9 cellular contexts compared by ENCODE assay signal in the genomic region with DNA sequence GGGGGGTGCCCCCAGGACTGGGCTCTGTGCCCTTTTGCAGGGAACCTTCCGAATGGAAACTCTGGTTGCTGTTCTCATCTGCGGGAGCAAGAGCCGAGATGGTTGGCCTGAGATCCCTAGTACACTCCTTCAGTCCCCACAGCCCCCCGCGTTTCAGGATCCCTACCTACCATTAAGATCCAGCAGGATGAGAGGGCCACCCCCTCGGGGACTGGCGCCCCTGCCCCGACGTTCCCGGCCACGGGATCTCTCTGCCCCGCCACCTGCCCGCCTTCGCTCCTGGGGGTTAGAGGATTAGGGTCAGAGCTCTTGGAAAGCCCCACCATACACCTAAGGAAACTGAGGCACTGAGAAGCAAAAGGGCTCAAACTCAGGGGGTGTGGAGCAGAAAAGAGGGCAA. TPM values are rescaled to one million over a fixed set of nuclear protein-coding genes. Genes with fewer than 3 reads are reported as not detected.
DNase-seq lines count a peak whose midpoint lies in the region; FAIRE-seq and TF ChIP-seq lines count a peak whose summit lies in the region.
"Had no signal": no experiment of that assay in that cellular context is flagged by ENCODE, and none has a peak within 500 bp of the region (broad histone marks: within the 10 kb centered on the region; RNA-seq: fewer than 3 reads in every experiment).

No MANE protein-coding gene starts in this region.

- peak overlapping the region; percentile 83 to 94 (median 87) for H3K4me3 Mint-ChIP-seq in CD8-positive, alpha-beta memory T cell
- H3K4me3 Mint-ChIP-seq in endodermal cell: peak overlapping the region; percentile 74

- peaks cover 19% of the 10 kb centered on the region for H3K4me1 ChIP-seq in CD8-positive, alpha-beta memory T cell (ENCODE audit: insufficient read depth, low read length)
- H3K4me1 ChIP-seq in OCI-LY3 (ENCODE audit: low read length) (peaks cover 24% of the 10 kb centered on the region), endodermal cell (ENCODE audit: control insufficient read depth, insufficient read depth, low read length) (peaks cover 15% of the 10 kb centered on the region), parathyroid adenoma (peaks cover 21% of the 10 kb centered on the region)

- H3K27ac Mint-ChIP-seq in CD8-positive, alpha-beta memory T cell: peak overlapping the region; percentile 35 to 97 (median 86)
- H3K27ac Mint-ChIP-seq in endodermal cell: no peak overlapping the region

- peaks cover 0 to 39% (median 11%) of the 10 kb centered on the region in 3 donors for H3K36me3 Mint-ChIP-seq in CD8-positive, alpha-beta memory T cell
- H3K36me3 Mint-ChIP-seq in endodermal cell (ENCODE audit: low read depth): peaks cover 30% of the 10 kb centered on the region

- peaks cover 6% of the 10 kb centered on the region for H3K36me3 ChIP-seq in CD8-positive, alpha-beta memory T cell (ENCODE audit: insufficient read depth, low read length)
- H3K36me3 ChIP-seq in OCI-LY3 (replicated peaks; ENCODE audit: low read depth, low read length) (peaks cover 7% of the 10 kb centered on the region), endodermal cell (ENCODE audit: control insufficient read depth, insufficient read depth, low read length) (peaks cover 40% of the 10 kb centered on the region), parathyroid adenoma (ENCODE audit: control insufficient read depth, insufficient read depth, low read length) (no peaks in the 10 kb centered on the region)

- WGBS in endodermal cell (ENCODE audit: insufficient coverage in 1 of 2, insufficient read length in 1 of 2), 2 experiments: 81 to 92% methylated on average over 3 to 13 of the region's 14 CpGs

- H3K79me2 ChIP-seq in OCI-LY3 (ENCODE audit: low read length) (no peaks in the 10 kb centered on the region), parathyroid adenoma (peaks cover 9% of the 10 kb centered on the region)

- H3K27ac ChIP-seq in CD8-positive, alpha-beta memory T cell (ENCODE audit: low read depth, low read length): no peak overlapping the region
- no peak overlapping the region for H3K27ac ChIP-seq in OCI-LY3 (ENCODE audit: low read length)
- no peak overlapping the region for H3K27ac ChIP-seq in endodermal cell (ENCODE audit: low read depth, low read length)
- H3K27ac ChIP-seq in parathyroid adenoma: no peak overlapping the region

- H3K27me3 Mint-ChIP-seq in CD8-positive, alpha-beta memory T cell: peaks cover 0 to 2% of the 10 kb centered on the region in 2 donors
- H3K27me3 Mint-ChIP-seq in endodermal cell (ENCODE audit: insufficient read depth): no peaks in the 10 kb centered on the region

- no peaks in the 10 kb centered on the region for H3K9me3 ChIP-seq in CD8-positive, alpha-beta memory T cell (ENCODE audit: low read length)
- H3K9me3 ChIP-seq in OCI-LY3 (ENCODE audit: insufficient read depth, low read length) (no peaks in the 10 kb centered on the region), endodermal cell (ENCODE audit: control insufficient read depth, low read length) (no peaks in the 10 kb centered on the region), parathyroid adenoma (ENCODE audit: control insufficient read depth, low read length) (no peaks in the 10 kb centered on the region)
- H3K9me3 ChIP-seq: SJSA1 had no signal

- CTCF ChIA-PET in CD8-positive, alpha-beta memory T cell (lab: Charles Lee): interaction anchor here (0.8 to 5.8 kb wide), 6 partner anchors 9 to 169 kb away, joined by 3 to 33 read pairs (median 3); no protein-coding TSS in a partner anchor

- H2AFZ ChIP-seq in OCI-LY3 (ENCODE audit: low read depth, low read length) (no peak overlapping the region), parathyroid adenoma (no peak overlapping the region)

- POLR2A ChIA-PET in CD8-positive, alpha-beta memory T cell (lab: Charles Lee): interaction anchor here (1.5 to 1.8 kb wide), 3 partner anchors 9 to 18 kb away, joined by 3 to 6 read pairs (median 5); no protein-coding TSS in a partner anchor

- no peaks in the 10 kb centered on the region for H3K9me3 Mint-ChIP-seq in CD8-positive, alpha-beta memory T cell
- no peaks in the 10 kb centered on the region for H3K9me3 Mint-ChIP-seq in endodermal cell

- no peak for TF ChIP-seq CTCF in OCI-LY3 (IDR thresholded peaks at IDR 0.05; ENCODE audit: low read depth, low read length)
- no peak for TF ChIP-seq CTCF in endodermal cell (conservative IDR thresholded peaks at IDR 0.05)
- no peak for TF ChIP-seq CTCF in parathyroid adenoma (IDR thresholded peaks at IDR 0.05)

- no peak for FAIRE-seq in urothelium cell line (lab: Jason Lieb, UNC)

- DNase-seq in CD8-positive, alpha-beta memory T cell: no peak
- no peak for DNase-seq in endodermal cell
- no peak for DNase-seq in OCI-M2 (lab: John Stamatoyannopoulos, UW; ENCODE audit: unreplicated experiment)
- DNase-seq in urothelium cell line (ENCODE audit: low spot score): no peak
- DNase-seq in NCI-H526 (lab: John Stamatoyannopoulos, UW): no peak
- no peak for DNase-seq in GDM1 (lab: John Stamatoyannopoulos, UW)

- H3K4me2 ChIP-seq in OCI-LY3 (ENCODE audit: low read length) (peak overlapping the region; percentile 98), parathyroid adenoma (ENCODE audit: low read length) (peak overlapping the region; percentile 98)

- peaks cover 43 to 59% (median 51%) of the 10 kb centered on the region in 3 donors for H3K4me1 Mint-ChIP-seq in CD8-positive, alpha-beta memory T cell
- H3K4me1 Mint-ChIP-seq in endodermal cell: peaks cover 20% of the 10 kb centered on the region

- H3K27me3 ChIP-seq in CD8-positive, alpha-beta memory T cell (ENCODE audit: insufficient read depth, low read length, poor library complexity, severe bottlenecking): no peaks in the 10 kb centered on the region
- H3K27me3 ChIP-seq in OCI-LY3 (ENCODE audit: low read depth, low read length) (no peaks in the 10 kb centered on the region), endodermal cell (ENCODE audit: control insufficient read depth, insufficient read depth, low read length, poor library complexity, severe bottlenecking) (no peaks in the 10 kb centered on the region), parathyroid adenoma (ENCODE audit: control insufficient read depth, insufficient read depth, low read length) (no peaks in the 10 kb centered on the region)
- H3K27me3 ChIP-seq: SJSA1 had no signal

- H3K4me3 ChIP-seq in CD8-positive, alpha-beta memory T cell (ENCODE audit: low read length): no peak overlapping the region
- peak overlapping the region; percentile 91 for H3K4me3 ChIP-seq in OCI-LY3 (ENCODE audit: low read length)
- peak overlapping the region; percentile 88 for H3K4me3 ChIP-seq in endodermal cell (ENCODE audit: low read length)
- H3K4me3 ChIP-seq in parathyroid adenoma (ENCODE audit: low read depth, low read length): peak overlapping the region; percentile 83

- H4K20me1 ChIP-seq in OCI-LY3 (ENCODE audit: insufficient read depth, low read length): no peaks in the 10 kb centered on the region

- peak overlapping the region; percentile 83 for H3K9ac ChIP-seq in OCI-LY3 (ENCODE audit: low read length)
- H3K9ac ChIP-seq in endodermal cell (ENCODE audit: extremely low read depth, low read length, poor library complexity, severe bottlenecking): peak overlapping the region; percentile 75
- no peak overlapping the region for H3K9ac ChIP-seq in parathyroid adenoma

RNA-seq across cellular contexts. Expression of gene BCL7C, which starts 1.2 kb away (rescaled TPM):
- total RNA-seq in CD8-positive, alpha-beta memory T cell: 10 to 100 TPM; 31.7 to 35.0 TPM
- 52.3 TPM for polyA plus RNA-seq in CD8-positive, alpha-beta memory T cell
- total RNA-seq in endodermal cell: 10 to 100 TPM; 64.7 to 67.6 TPM
- 39.4 TPM for polyA plus RNA-seq in endodermal cell (2013, experiment 1 of 2)
- 41.9 TPM for polyA plus RNA-seq in endodermal cell (2013, experiment 2 of 2)

RNA-seq across cellular contexts. Expression of gene CTF1, which starts 3.7 kb away (rescaled TPM):
- total RNA-seq in CD8-positive, alpha-beta memory T cell: under 1 TPM in 1 of 2 experiments, not detected in 1; 0.33 TPM
- not detected for polyA plus RNA-seq in CD8-positive, alpha-beta memory T cell
- total RNA-seq in endodermal cell: 1 to 10 TPM; 3.1 to 3.3 TPM
- polyA plus RNA-seq in endodermal cell (2013, experiment 1 of 2): 3.8 TPM
- 2.8 TPM for polyA plus RNA-seq in endodermal cell (2013, experiment 2 of 2)

RNA-seq across cellular contexts. Expression of gene FBXL19, which starts 30.7 kb away (rescaled TPM):
- 10 to 100 TPM; 28.7 to 29.2 TPM for total RNA-seq in CD8-positive, alpha-beta memory T cell
- 0.25 TPM for polyA plus RNA-seq in CD8-positive, alpha-beta memory T cell
- 10 to 100 TPM; 74.0 to 84.3 TPM for total RNA-seq in endodermal cell
- polyA plus RNA-seq in endodermal cell (2013, experiment 1 of 2): 49.4 TPM
- 46.5 TPM for polyA plus RNA-seq in endodermal cell (2013, experiment 2 of 2)

RNA-seq across cellular contexts. Expression of gene ORAI3, which starts 56.2 kb away (rescaled TPM):
- 1 to 10 TPM; 8.5 to 8.8 TPM for total RNA-seq in CD8-positive, alpha-beta memory T cell
- polyA plus RNA-seq in CD8-positive, alpha-beta memory T cell: 25.8 TPM
- total RNA-seq in endodermal cell: 10 to 100 TPM; 16.9 to 17.7 TPM
- polyA plus RNA-seq in endodermal cell (2013, experiment 1 of 2): 9.2 TPM
- 10.4 TPM for polyA plus RNA-seq in endodermal cell (2013, experiment 2 of 2)
